6 cellular contexts compared by ENCODE assay signal in the genomic region with DNA sequence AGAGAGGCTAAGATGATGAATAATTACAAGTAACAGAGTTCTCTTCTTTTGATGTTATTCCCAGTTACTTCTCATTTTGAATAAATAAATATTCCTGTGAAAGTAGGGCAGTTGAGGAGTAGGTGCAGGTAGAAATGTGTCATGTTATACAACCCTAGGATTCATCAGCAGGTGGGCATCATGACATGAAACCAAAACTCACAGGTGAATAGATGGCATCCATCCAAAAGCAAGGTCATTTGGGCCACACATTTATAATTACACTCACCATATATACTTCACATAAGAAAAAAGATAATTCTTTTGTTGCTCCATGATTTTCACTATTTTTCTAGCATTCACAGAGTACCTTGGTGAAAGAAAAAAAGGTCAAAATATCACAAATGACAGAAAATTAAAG.
"Had no signal": no experiment of that assay in that cellular context is flagged by ENCODE, and none has a peak within 500 bp of the region (broad histone marks: within the 10 kb centered on the region; RNA-seq: fewer than 3 reads in every experiment).

No MANE protein-coding gene starts in this region.

- DNase-seq: IMR-90, KBM-7, KG1 had no signal

- H3K27ac ChIP-seq: HL-60 had no signal

- H3K4me3 ChIP-seq: K562 had no signal

- ATAC-seq: HepG2, K562 had no signal
